In the genomic region with DNA sequence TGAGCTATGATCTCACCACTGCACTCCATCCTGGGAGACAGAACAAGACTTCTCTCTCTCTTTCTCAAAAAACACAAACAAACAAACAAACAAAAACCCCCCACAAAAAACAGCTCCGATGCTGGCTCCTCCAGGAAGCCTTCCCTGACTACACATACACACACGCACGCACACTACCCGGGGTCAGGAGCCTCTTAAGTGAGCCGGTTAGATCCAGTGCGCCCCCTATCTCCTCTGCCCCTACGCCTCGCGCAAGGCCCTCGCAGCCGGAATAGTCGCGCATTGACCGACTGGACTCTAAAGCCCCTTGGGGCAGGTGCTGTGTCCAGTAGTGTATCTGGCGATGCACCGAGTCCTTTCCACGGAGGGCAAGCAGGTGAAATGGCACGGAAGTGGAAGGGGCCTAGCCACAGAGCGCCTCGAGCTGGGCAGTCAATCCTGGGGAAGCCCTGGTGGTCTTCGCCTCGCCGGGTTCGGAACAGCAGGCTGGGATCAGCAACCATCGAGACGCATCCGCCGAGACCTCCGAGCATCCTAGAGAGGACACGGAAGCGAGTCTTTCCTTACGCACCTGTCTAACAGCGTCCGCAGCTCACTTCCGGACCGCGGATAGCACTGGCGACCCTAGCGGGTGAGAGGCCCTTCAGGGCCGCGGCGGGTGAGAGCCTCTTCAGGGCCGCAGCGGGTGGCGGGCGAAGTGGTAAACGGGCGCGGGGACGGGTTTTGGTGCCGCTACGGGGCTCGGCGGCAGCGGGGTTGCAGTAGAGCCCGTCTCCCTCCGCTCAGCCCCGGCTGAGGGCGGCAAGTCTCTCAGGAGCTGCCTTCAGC, we compare ENCODE assay signal across 8 cellular contexts. TPM values are rescaled to one million over a fixed set of nuclear protein-coding genes. Genes with fewer than 3 reads are reported as not detected.
A peak's percentile ranks its signal among the peaks of the same experiment; 100 is the strongest.
DNase-seq lines count a peak whose midpoint lies in the region; ATAC-seq lines count a peak whose summit lies in the region.

A gene (plus strand): TSS at position 588 of the 828 bp plus-strand sequence. CDS start 2,661 bp downstream, outside the sequence.

- H3K27ac ChIP-seq in iPS-18a (ENCODE audit: low read length) = peak within 1 kb of the TSS; percentile 86

- H3K4me1 ChIP-seq in iPS-18a (ENCODE audit: control insufficient read depth, low read depth, low read length) = peaks cover 8% of the 10 kb centered on the region
- H3K4me1 ChIP-seq in skeletal muscle satellite cell (ENCODE audit: control insufficient read depth, insufficient read depth, low read length) = peaks cover 15% of the 10 kb centered on the region

- H3K4me3 ChIP-seq in iPS-18a (ENCODE audit: low read length) (peak within 1 kb of the TSS; percentile 85), skeletal muscle satellite cell (ENCODE audit: low read length) (peak within 1 kb of the TSS; percentile 89)

- H3K27me3 ChIP-seq in iPS-18a (ENCODE audit: control insufficient read depth, insufficient read depth, low read length) (no peaks in the 10 kb centered on the region), skeletal muscle satellite cell (ENCODE audit: control insufficient read depth, insufficient read depth, low read length) (no peaks in the 10 kb centered on the region)

- H3K4me2 ChIP-seq in skeletal muscle satellite cell (ENCODE audit: low read length) = peak within 1 kb of the TSS; percentile 90

- H3K36me3 ChIP-seq in iPS-18a (ENCODE audit: control insufficient read depth, low read depth, low read length) (peaks cover 35% of the 10 kb centered on the region), skeletal muscle satellite cell (ENCODE audit: insufficient read depth, low read length) (peaks cover 27% of the 10 kb centered on the region)

- DNase-seq in A172 (ENCODE audit: low spot score) (peak; percentile 89), NCI-H2107 (lab: John Stamatoyannopoulos, UW) (peak; percentile 77), UCSD-AML1 (lab: John Stamatoyannopoulos, UW; ENCODE audit: unreplicated experiment) (peak; percentile 83), brain pericyte (ENCODE audit: low read depth, low spot score) (peak; percentile 75)

- ATAC-seq in GM18517 (IDR thresholded peaks at IDR 0.05; ENCODE audit: unreplicated experiment) (peak; percentile 96), HG03045 (IDR thresholded peaks at IDR 0.05; ENCODE audit: unreplicated experiment) (peak; percentile 96)

- peak within 1 kb of the TSS; percentile 86 for H3K9ac ChIP-seq in iPS-18a (ENCODE audit: low read length)
- H3K9ac ChIP-seq in skeletal muscle satellite cell (ENCODE audit: low read depth, low read length) = peak within 1 kb of the TSS; percentile 88

- no peaks in the 10 kb centered on the region for H3K9me3 ChIP-seq in iPS-18a (ENCODE audit: control insufficient read depth, low read depth, low read length)
- H3K9me3 ChIP-seq in skeletal muscle satellite cell (replicated peaks; ENCODE audit: low read length) = no peaks in the 10 kb centered on the region

RNA-seq across cellular contexts. Expression of the gene that starts here (rescaled TPM):
- 11.7 and 12.1 TPM in 2 replicates for total RNA-seq in A172 (2014; rRNA removed; shearing (Covaris generic))
- 6.3 and 8.4 TPM in 2 replicates for total RNA-seq in skeletal muscle satellite cell (2012; rRNA removed)

Comparison
In these comparisons a context has a peak if more than half of its experiments do, and no peak if none do; other contexts are left out.
1. Peak in every context shown above with its lines: DNase-seq, ATAC-seq, H3K4me3 ChIP-seq and H3K27ac ChIP-seq.